Comparison of ENCODE assay signal across 12 cellular contexts in the genomic region with DNA sequence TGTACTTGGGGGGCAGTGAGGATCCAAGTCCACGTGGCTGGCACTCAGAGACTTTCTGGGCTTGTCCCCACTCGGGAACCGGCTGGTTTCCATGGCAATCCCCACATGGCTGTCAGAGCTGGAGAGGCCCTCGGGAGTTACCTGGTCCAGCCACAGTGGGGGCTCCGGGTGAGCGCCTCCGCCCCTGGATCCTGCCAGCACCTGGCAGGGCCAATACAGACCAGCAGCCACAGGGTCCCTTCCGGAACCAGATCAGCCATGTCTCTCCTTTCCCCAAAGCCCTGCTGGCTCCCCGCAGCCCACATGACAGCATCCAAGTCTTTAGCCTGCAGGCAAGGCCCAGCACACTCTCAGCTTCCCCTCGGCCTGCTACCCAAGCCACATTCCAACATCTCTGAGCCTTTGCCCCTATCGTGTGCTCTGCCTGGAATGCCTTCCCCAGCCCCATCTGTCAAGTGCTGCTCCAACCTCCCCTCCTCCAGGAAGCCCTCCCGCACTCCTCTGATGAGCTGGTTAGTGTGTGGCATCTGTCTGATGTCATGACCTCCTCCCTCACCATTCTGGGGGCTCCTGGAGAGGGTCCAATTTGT. TPM values are rescaled to one million over a fixed set of nuclear protein-coding genes. Genes with fewer than 3 reads are reported as not detected.
DNase-seq lines count a peak whose midpoint lies in the region; ATAC-seq, FAIRE-seq and TF ChIP-seq lines count a peak whose summit lies in the region.
"Had no signal": no experiment of that assay in that cellular context is flagged by ENCODE, and none has a peak within 500 bp of the region (broad histone marks: within the 10 kb centered on the region; RNA-seq: fewer than 3 reads in every experiment).

No MANE protein-coding gene starts in this region.

- H3K27ac Mint-ChIP-seq in activated T-helper 1 cell treated with anti-CD3 and anti-CD28 coated beads, Interleukin-12 subunit alpha, Interleukin-12 subunit beta, Interleukin-2, Interleukin-4 antibody, amounts not matched to agents 30 ng/mL and 10 ng/mL and 1 ng/mL, durations not matched to agents 14 hours and 24 hours and 36 hours, result no peak overlapping the region

- H3K4me1 Mint-ChIP-seq in activated T-helper 1 cell treated with anti-CD3 and anti-CD28 coated beads, Interleukin-12 subunit alpha, Interleukin-12 subunit beta, Interleukin-2, Interleukin-4 antibody, amounts not matched to agents 30 ng/mL and 10 ng/mL and 1 ng/mL, durations not matched to agents 14 hours and 24 hours and 36 hours (ENCODE audit: low read depth), result peaks cover 17% of the 10 kb centered on the region

- dilution Hi-C loops in endothelial cell of umbilical vein (cut with MboI; ENCODE audit: extremely low pct_ligation_motif_present, low sequenced_read_pairs), result no loop called here

- H3K4me1 ChIP-seq in endothelial cell of umbilical vein (ENCODE audit: control insufficient read depth, extremely low read depth, insufficient read depth, low read length), result peaks cover 97% of the 10 kb centered on the region
- H3K4me1 ChIP-seq in osteoblast (ENCODE audit: insufficient read depth, low read length), result peaks cover 87% of the 10 kb centered on the region

- CTCF ChIA-PET in endothelial cell of umbilical vein (lab: Charles Lee), result interaction anchor here (0.8 to 3.6 kb wide), 5 partner anchors 8 to 215 kb away, joined by 3 to 44 read pairs (median 15); a partner anchor contains a TSS

- H3K9me3 ChIP-seq in endothelial cell of umbilical vein (replicated peaks; ENCODE audit: control insufficient read depth, insufficient read depth, low read length), result no peaks in the 10 kb centered on the region
- no peaks in the 10 kb centered on the region for H3K9me3 ChIP-seq in osteoblast (ENCODE audit: low read depth, low read length)

- H3K4me2 ChIP-seq in endothelial cell of umbilical vein (ENCODE audit: insufficient read depth, low read length), result peak overlapping the region; percentile 55
- peak overlapping the region; percentile 68 for H3K4me2 ChIP-seq in osteoblast (ENCODE audit: insufficient read depth, low read length)

- POLR2A ChIA-PET in endothelial cell of umbilical vein (lab: Charles Lee), result interaction anchor here (2.1 kb wide), 1 partner anchor 11 kb away, joined by 5 read pairs; no protein-coding TSS in a partner anchor

- no TSS peak for BruUV-seq in endothelial cell of umbilical vein (replicated peaks; lab: Mats Ljungman, UMichigan)

- ATAC-seq in HG03469 (IDR thresholded peaks at IDR 0.05; ENCODE audit: unreplicated experiment) (no peak), HG03175 (IDR thresholded peaks at IDR 0.05; ENCODE audit: unreplicated experiment) (no peak)

- H3K9me3 Mint-ChIP-seq in activated T-helper 1 cell treated with anti-CD3 and anti-CD28 coated beads, Interleukin-12 subunit alpha, Interleukin-12 subunit beta, Interleukin-2, Interleukin-4 antibody, amounts not matched to agents 30 ng/mL and 10 ng/mL and 1 ng/mL, durations not matched to agents 14 hours and 24 hours and 36 hours, result no peaks in the 10 kb centered on the region

- H3K4me3 ChIP-seq in endothelial cell of umbilical vein (replicated peaks in 1 of 3; ENCODE audit: insufficient read depth in 1 of 3, low read depth in 1 of 3, low read length in 3 of 3) (no peak overlapping the region), osteoblast (ENCODE audit: insufficient read depth, low read length) (no peak overlapping the region)

- DNase-seq in AG20443 (ENCODE audit: low spot score), result peak; percentile 46
- peak; percentile 81 for DNase-seq in M059J (ENCODE audit: low read depth)
- DNase-seq in endothelial cell of umbilical vein (ENCODE audit: low read depth, low spot score), result peak; percentile 40
- DNase-seq in osteoblast (ENCODE audit: insufficient read length, low spot score, missing footprints), result no peak
- no peak for DNase-seq in NCI-H1105 (lab: John Stamatoyannopoulos, UW)
- no peak for DNase-seq in activated T-helper 1 cell treated with anti-CD3 and anti-CD28 coated beads, Interleukin-12 subunit alpha, Interleukin-12 subunit beta, Interleukin-2, Interleukin-4 antibody, amounts not matched to agents 30 ng/mL and 10 ng/mL and 1 ng/mL, durations not matched to agents 14 hours and 24 hours and 36 hours (ENCODE audit: low spot score)
- DNase-seq: activated T-cell treated with anti-CD3 and anti-CD28 coated beads, Interleukin-2, amount 50 U/mL, for 1 hour had no signal

- peaks cover 97% of the 10 kb centered on the region for H3K79me2 ChIP-seq in endothelial cell of umbilical vein (ENCODE audit: control insufficient read depth, insufficient read depth, low read length)
- H3K79me2 ChIP-seq in osteoblast (ENCODE audit: insufficient read depth, low read length), result peaks cover 89% of the 10 kb centered on the region

- no peak overlapping the region for H3K4me3 Mint-ChIP-seq in activated T-helper 1 cell treated with anti-CD3 and anti-CD28 coated beads, Interleukin-12 subunit alpha, Interleukin-12 subunit beta, Interleukin-2, Interleukin-4 antibody, amounts not matched to agents 30 ng/mL and 10 ng/mL and 1 ng/mL, durations not matched to agents 14 hours and 24 hours and 36 hours

- no peaks in the 10 kb centered on the region for H4K20me1 ChIP-seq in endothelial cell of umbilical vein (replicated peaks; ENCODE audit: control insufficient read depth, extremely low read depth, insufficient read depth, low read length)
- peaks cover 41% of the 10 kb centered on the region for H4K20me1 ChIP-seq in osteoblast (ENCODE audit: insufficient read depth, low read length)

- TF ChIP-seq POLR2A in endothelial cell of umbilical vein (IDR thresholded peaks at IDR 0.05; ENCODE audit: low read depth, low read length), result no peak

- H3K27me3 Mint-ChIP-seq in activated T-helper 1 cell treated with anti-CD3 and anti-CD28 coated beads, Interleukin-12 subunit alpha, Interleukin-12 subunit beta, Interleukin-2, Interleukin-4 antibody, amounts not matched to agents 30 ng/mL and 10 ng/mL and 1 ng/mL, durations not matched to agents 14 hours and 24 hours and 36 hours (ENCODE audit: insufficient read depth), result peaks cover 47% of the 10 kb centered on the region

- H3K36me3 Mint-ChIP-seq in activated T-helper 1 cell treated with anti-CD3 and anti-CD28 coated beads, Interleukin-12 subunit alpha, Interleukin-12 subunit beta, Interleukin-2, Interleukin-4 antibody, amounts not matched to agents 30 ng/mL and 10 ng/mL and 1 ng/mL, durations not matched to agents 14 hours and 24 hours and 36 hours (ENCODE audit: low read depth), result no peaks in the 10 kb centered on the region

- H3K27me3 ChIP-seq in endothelial cell of umbilical vein (ENCODE audit: control insufficient read depth in 2 of 2, insufficient read depth in 2 of 2, low read length in 2 of 2), result no peaks in the 10 kb centered on the region
- H3K27me3 ChIP-seq in osteoblast (ENCODE audit: insufficient read depth, low read length), result no peaks in the 10 kb centered on the region

- H3K36me3 ChIP-seq in endothelial cell of umbilical vein (ENCODE audit: control insufficient read depth in 2 of 2, extremely low read depth in 1 of 2, insufficient read depth in 2 of 2, low read length in 2 of 2) (no peaks in the 10 kb centered on the region), osteoblast (ENCODE audit: insufficient read depth, low read length) (no peaks in the 10 kb centered on the region)

- peak overlapping the region; percentile 69 for H3K9ac ChIP-seq in endothelial cell of umbilical vein (replicated peaks; ENCODE audit: extremely low read depth, insufficient read depth, low read length)

- H2AFZ ChIP-seq in endothelial cell of umbilical vein (ENCODE audit: low read depth, low read length) (no peak overlapping the region), osteoblast (ENCODE audit: low read length) (no peak overlapping the region)

- no peak for TF ChIP-seq CTCF in endothelial cell of umbilical vein (IDR thresholded peaks at IDR 0.05; ENCODE audit: extremely low read depth in 1 of 2, insufficient read depth in 1 of 2, low read depth in 1 of 2, low read length in 2 of 2)
- TF ChIP-seq CTCF in osteoblast (IDR thresholded peaks at IDR 0.05; ENCODE audit: extremely low read depth, low read depth, low read length), result no peak

- FAIRE-seq in endothelial cell of umbilical vein (lab: Jason Lieb, UNC), result peak; percentile 57
- FAIRE-seq: D721Med had no signal

- H3K27ac ChIP-seq in endothelial cell of umbilical vein (ENCODE audit: insufficient read depth, low read depth, low read length) (peak overlapping the region; percentile 91), osteoblast (ENCODE audit: low read depth, low read length) (peak overlapping the region; percentile 96)
- H3K27ac ChIP-seq: epithelial cell of prostate had no signal

- H3K9me1 ChIP-seq in endothelial cell of umbilical vein (replicated peaks; ENCODE audit: control insufficient read depth, extremely low read depth, insufficient read depth, low read length), result no peaks in the 10 kb centered on the region

- intact Hi-C loops in endothelial cell of umbilical vein (cut with micrococcal nuclease), result loop anchor here (2.0 to 5.0 kb wide), 3 partner anchors 37 to 216 kb away; a partner anchor contains a TSS
- intact Hi-C loops in activated T-helper 1 cell treated with anti-CD3 and anti-CD28 coated beads, Interleukin-12 subunit alpha, Interleukin-12 subunit beta, Interleukin-2, Interleukin-4 antibody, amounts not matched to agents 30 ng/mL and 10 ng/mL and 1 ng/mL, durations not matched to agents 14 hours and 24 hours and 36 hours (cut with micrococcal nuclease), result no loop called here

RNA-seq across cellular contexts. Expression of a gene that starts 8.6 kb away (rescaled TPM):
- 76.9 and 126 TPM in 2 replicates for total RNA-seq in M059J (2014; rRNA removed; shearing (Covaris generic))
- 834 and 860 TPM in 2 replicates for total RNA-seq in endothelial cell of umbilical vein
- polyA plus RNA-seq in endothelial cell of umbilical vein, result 300 and 332 TPM in 2 replicates
- polyA plus RNA-seq in endothelial cell of umbilical vein (2011; cell fraction: cytosol; rRNA removed), result 436 and 495 TPM in 2 replicates
- polyA plus RNA-seq in endothelial cell of umbilical vein (2011; cell fraction: nucleus; rRNA removed), result 1,145 and 1,490 TPM in 2 replicates
- polyA plus RNA-seq in endothelial cell of umbilical vein (2012), result 463 and 559 TPM in 2 replicates
- 583 and 647 TPM in 2 replicates for polyA minus RNA-seq in endothelial cell of umbilical vein
- 21.9 TPM for polyA minus RNA-seq in endothelial cell of umbilical vein (2011; cell fraction: cytosol; rRNA and poly(A)+ RNA removed)
- 454 and 479 TPM in 2 replicates for polyA minus RNA-seq in endothelial cell of umbilical vein (2011; cell fraction: nucleus; rRNA and poly(A)+ RNA removed)
- total RNA-seq in osteoblast, result 126 and 134 TPM in 2 replicates
- total RNA-seq in activated T-helper 1 cell treated with anti-CD3 and anti-CD28 coated beads, Interleukin-12 subunit alpha, Interleukin-12 subunit beta, Interleukin-2, Interleukin-4 antibody, amounts not matched to agents 30 ng/mL and 10 ng/mL and 1 ng/mL, durations not matched to agents 14 hours and 24 hours and 36 hours, result 1.3 and 1.7 TPM in 2 replicates

RNA-seq across cellular contexts. Expression of a gene that starts 54.9 kb away (rescaled TPM):
- not detected in 2 replicates for total RNA-seq in M059J (2014; rRNA removed; shearing (Covaris generic))
- total RNA-seq in endothelial cell of umbilical vein, result not detected in 2 replicates
- not detected in 2 replicates for polyA plus RNA-seq in endothelial cell of umbilical vein
- not detected in 2 replicates for polyA plus RNA-seq in endothelial cell of umbilical vein (2011; cell fraction: cytosol; rRNA removed)
- polyA plus RNA-seq in endothelial cell of umbilical vein (2011; cell fraction: nucleus; rRNA removed), result not detected in 2 replicates
- not detected in 2 replicates for polyA plus RNA-seq in endothelial cell of umbilical vein (2012)
- not detected in 2 replicates for polyA minus RNA-seq in endothelial cell of umbilical vein
- polyA minus RNA-seq in endothelial cell of umbilical vein (2011; cell fraction: cytosol; rRNA and poly(A)+ RNA removed), result not detected
- polyA minus RNA-seq in endothelial cell of umbilical vein (2011; cell fraction: nucleus; rRNA and poly(A)+ RNA removed), result not detected in 2 replicates
- not detected in 2 replicates for total RNA-seq in osteoblast
- total RNA-seq in activated T-helper 1 cell treated with anti-CD3 and anti-CD28 coated beads, Interleukin-12 subunit alpha, Interleukin-12 subunit beta, Interleukin-2, Interleukin-4 antibody, amounts not matched to agents 30 ng/mL and 10 ng/mL and 1 ng/mL, durations not matched to agents 14 hours and 24 hours and 36 hours, result not detected in 2 replicates
- polyA plus RNA-seq: neural cell had no signal

Comparison
In these comparisons a context has a peak if more than half of its experiments do, and no peak if none do; other contexts are left out.
1. DNase-seq: peak in AG20443 (single experiment), M059J (single experiment) and endothelial cell of umbilical vein (single experiment); none in osteoblast (single experiment), NCI-H1105 (single experiment) and activated T-helper 1 cell treated with anti-CD3 and anti-CD28 coated beads, Interleukin-12 subunit alpha, Interleukin-12 subunit beta, Interleukin-2, Interleukin-4 antibody, amounts not matched to agents 30 ng/mL and 10 ng/mL and 1 ng/mL, durations not matched to agents 14 hours and 24 hours and 36 hours (single experiment).
2. RNA of a gene that starts 8.6 kb away (total RNA-seq): 834 to 860 TPM in endothelial cell of umbilical vein, 126 to 134 TPM in osteoblast and 76.9 to 126 TPM in M059J; 1.3 to 1.7 TPM in activated T-helper 1 cell treated with anti-CD3 and anti-CD28 coated beads, Interleukin-12 subunit alpha, Interleukin-12 subunit beta, Interleukin-2, Interleukin-4 antibody, amounts not matched to agents 30 ng/mL and 10 ng/mL and 1 ng/mL, durations not matched to agents 14 hours and 24 hours and 36 hours; every median in the first group is over 10 times any median in the second.